18 cellular contexts compared by ENCODE assay signal in the genomic region with DNA sequence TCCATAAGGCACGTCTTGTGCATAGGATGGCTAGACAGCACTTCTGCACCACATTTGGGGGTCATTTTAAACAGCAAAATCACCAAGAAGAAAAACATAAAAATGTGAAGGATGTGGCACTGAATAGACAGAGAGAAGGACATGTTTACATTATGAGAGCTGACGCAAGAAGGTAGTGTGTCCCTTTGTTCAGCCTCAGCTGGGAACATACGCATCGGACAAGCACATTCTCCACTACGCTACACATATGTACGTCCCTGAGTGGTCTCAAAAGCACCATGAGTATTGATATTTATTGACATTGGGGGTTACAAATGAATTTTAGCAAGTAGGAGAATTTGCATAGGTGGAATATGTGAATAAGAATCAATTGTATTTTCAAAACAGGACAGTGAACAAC. TPM values are rescaled to one million over a fixed set of nuclear protein-coding genes. Genes with fewer than 3 reads are reported as not detected.
A peak's percentile ranks its signal among the peaks of the same experiment; 100 is the strongest.
DNase-seq lines count a peak whose midpoint lies in the region; ATAC-seq, FAIRE-seq and TF ChIP-seq lines count a peak whose summit lies in the region.
"Had no signal": no experiment of that assay in that cellular context is flagged by ENCODE, and none has a peak within 500 bp of the region (broad histone marks: within the 10 kb centered on the region; RNA-seq: fewer than 3 reads in every experiment).

No MANE protein-coding gene starts in this region.

- FAIRE-seq in GM12892 (lab: Jason Lieb, UNC) = no peak
- FAIRE-seq: D721Med had no signal

- DNase-seq in DMS153 (lab: John Stamatoyannopoulos, UW) (peak; percentile 69), NCI-H1092 treated with DMSO at 0.1 percent for 48 hours (lab: John Stamatoyannopoulos, UW) (peak; percentile 54), NCI-H510A (lab: John Stamatoyannopoulos, UW) (peak; percentile 33), WTC11 (ENCODE audit: low spot score) (no peak), NCI-H446 (lab: John Stamatoyannopoulos, UW) (no peak), GM12892 (ENCODE audit: insufficient read length) (no peak), DMS 273 treated with DMSO at 0.1 percent for 48 hours (lab: John Stamatoyannopoulos, UW) (no peak)
- DNase-seq: C1 segment of cervical spinal cord; GDM1; H9; Karpas-422; NCI-H1048; NCI-H187; NK-92 treated with Interleukin-12 subunit alpha and Interleukin-12 subunit beta, amount 100 ng/mL, for 24 hours; Peyer's patch had no signal

- H3K36me3 Mint-ChIP-seq in WTC11 = no peaks in the 10 kb centered on the region

- H3K9me3 Mint-ChIP-seq in WTC11 = peaks cover 4% of the 10 kb centered on the region
- H3K9me3 Mint-ChIP-seq: H9 had no signal

- POLR2A ChIA-PET in WTC11 (lab: Charles Lee) = no interaction called here

- TF ChIP-seq POLR2A in GM12892 (IDR thresholded peaks at IDR 0.05; ENCODE audit: low read depth, low read length) = no peak

- CTCF ChIA-PET in WTC11 (lab: Charles Lee) = no interaction called here

- no peaks in the 10 kb centered on the region for H3K4me1 Mint-ChIP-seq in WTC11

- H3K4me3 Mint-ChIP-seq in WTC11 = no peak overlapping the region
- H3K4me3 Mint-ChIP-seq: H9 had no signal

- no peak for TF ChIP-seq CTCF in WTC11 (IDR thresholded peaks at IDR 0.05)

- no peaks in the 10 kb centered on the region for H3K27me3 Mint-ChIP-seq in WTC11 (ENCODE audit: low read depth)

- no peak overlapping the region for H3K27ac Mint-ChIP-seq in WTC11
- H3K27ac Mint-ChIP-seq: H9 had no signal

- ATAC-seq in WTC11 = no peak

TF ChIP-seq in WTC11, 78 proteins besides CTCF, POLR2A, EP300 and RAD21:
- TF ChIP-seq ZNF232 (CRISPR knock-in tag; IDR thresholded peaks at IDR 0.05) (no peak), GABPB1 (CRISPR knock-in tag; IDR thresholded peaks at IDR 0.05) (0 out of 2 replicates have a peak, but pooled peaks have one; percentile 28)

RNA-seq across cellular contexts. Expression of a gene that starts 20.2 kb away (rescaled TPM):
- total RNA-seq in WTC11 (2021) = not detected in 3 replicates
- polyA plus RNA-seq in GM12892 (2012; ENCODE audit: missing spikeins) = not detected
- total RNA-seq: Daoy; H9; T-helper 2 cell treated with Interferon-gamma antibody and Interleukin-4, amounts not matched to agents 100 ng/mL and 5 ng/mL, for 36 hours had no signal

Comparison
In these comparisons a context has a peak if more than half of its experiments do, and no peak if none do; other contexts are left out.
1. DNase-seq: peak in DMS153 (single experiment), NCI-H1092 treated with DMSO at 0.1 percent for 48 hours (single experiment) and NCI-H510A (single experiment); none in WTC11 (single experiment), NCI-H446 (0 of 2), GM12892 (single experiment) and DMS 273 treated with DMSO at 0.1 percent for 48 hours (single experiment).